Comparison of ENCODE assay signal across 25 cellular contexts in the genomic region with DNA sequence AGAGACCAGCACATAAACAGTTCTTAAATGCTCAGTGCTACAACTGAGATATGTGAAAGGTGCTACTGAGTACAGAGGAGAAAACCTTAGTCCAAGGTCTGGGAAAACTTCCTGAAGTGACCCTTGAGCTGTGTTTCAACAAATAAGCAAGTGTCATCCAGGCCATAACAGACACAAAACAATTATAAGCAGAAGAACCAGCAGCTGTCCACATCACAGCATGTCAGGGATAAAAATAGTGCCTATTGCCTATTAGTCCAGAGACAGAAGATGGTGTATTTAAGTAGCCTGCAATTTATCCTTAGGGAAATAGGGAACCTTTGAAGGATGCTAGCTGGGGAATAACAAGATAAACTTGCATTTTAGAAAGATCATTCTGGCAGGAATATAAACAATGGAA.
"Had no signal": no experiment of that assay in that cellular context is flagged by ENCODE, and none has a peak within 500 bp of the region (broad histone marks: within the 10 kb centered on the region; RNA-seq: fewer than 3 reads in every experiment).

No MANE protein-coding gene starts in this region.

- H3K9ac ChIP-seq: SK-N-SH had no signal

- ATAC-seq: activated CD4-positive, alpha-beta T cell treated with anti-CD3 and anti-CD28 coated beads for 36 hours; activated CD4-positive, CD25-positive, alpha-beta regulatory T cell treated with anti-CD3 and anti-CD28 coated beads, Interleukin-2, amount 50 U/mL, for 24 hours; activated CD8-positive, alpha-beta T cell treated with anti-CD3 and anti-CD28 coated beads, Interleukin-2, amount 10 ng/mL, durations not matched to agents 7 days and 5 days; Panc1 had no signal

- H3K4me2 ChIP-seq: SK-N-SH had no signal

- DNase-seq: activated CD4-positive, alpha-beta T cell treated with anti-CD3 and anti-CD28 coated beads for 36 hours; activated CD4-positive, alpha-beta T cell treated with anti-CD3 and anti-CD28 coated beads, Interleukin-2, amount 10 ng/mL, durations not matched to agents 7 days and 5 days; activated CD4-positive, alpha-beta T cell treated with anti-CD3 and anti-CD28 coated beads, Interleukin-2, amount 50 U/mL, for 48 hours; activated CD8-positive, alpha-beta T cell treated with anti-CD3 and anti-CD28 coated beads, Interleukin-2, amount 10 ng/mL, durations not matched to agents 7 days and 5 days; activated gamma-delta T cell; activated naive CD4-positive, alpha-beta T cell treated with Interleukin-2 at 50 U/mL for 16 hours; activated naive CD8-positive, alpha-beta T cell treated with anti-CD3 and anti-CD28 coated beads, Interleukin-2, amount 10 ng/mL, durations not matched to agents 7 days and 5 days; activated T-cell treated with anti-CD3 and anti-CD28 coated beads, Interleukin-2, amount 50 U/mL, for 24 hours; amygdala; Kasumi-1; MG63; NCI-H1048; NCI-H1436 treated with DMSO at 0.1 percent for 48 hours; NCI-H1694 treated with DMSO at 0.1 percent for 48 hours; NCI-H2081; NCI-H446; NCI-H524 treated with DMSO at 0.1 percent for 48 hours; SHP77; SK-N-SH had no signal

- H3K4me3 ChIP-seq: ascending aorta, cardiac muscle cell, MG63, SJSA1 had no signal

- H3K4me1 ChIP-seq: ascending aorta had no signal

- H3K27me3 ChIP-seq: ascending aorta, MG63, SJSA1 had no signal

- H3K9me3 ChIP-seq: ascending aorta, MG63, SJSA1, SK-N-SH had no signal

- FAIRE-seq: TTC549 had no signal

- H3K27ac ChIP-seq: ascending aorta, cardiac muscle cell, SJSA1 had no signal

- H3K36me3 ChIP-seq: ascending aorta, cardiac muscle cell, MG63, SJSA1 had no signal
